In genomic region chr3:79766474-79767193, GRCh38 we compare ENCODE assay signal across 16 cellular contexts. TPM values are rescaled to one million over a fixed set of nuclear protein-coding genes. Genes with fewer than 3 reads are reported as not detected.
DNase-seq lines count a peak whose midpoint lies in the region; ATAC-seq and TF ChIP-seq lines count a peak whose summit lies in the region.
"Had no signal": no experiment of that assay in that cellular context is flagged by ENCODE, and none has a peak within 500 bp of the region (broad histone marks: within the 10 kb centered on the region; RNA-seq: fewer than 3 reads in every experiment).

No MANE protein-coding gene starts in this region.

- ATAC-seq in sciatic nerve, result no peak

- H3K4me3 ChIP-seq in choroid plexus epithelial cell (ENCODE audit: low read depth, low read length) (peak overlapping the region; percentile 62), skeletal muscle cell (ENCODE audit: low read depth, low read length) (peak overlapping the region; percentile 32)
- H3K4me3 ChIP-seq: right lobe of liver had no signal

- TF ChIP-seq CTCF in choroid plexus epithelial cell (conservative IDR thresholded peaks at IDR 0.05; ENCODE audit: low read depth, low read length), result no peak

- DNase-seq in NCI-H1417 (lab: John Stamatoyannopoulos, UW) (peak in 2 of 3 experiments; percentile 25 to 50), NCI-H1417 treated with DMSO at 0.1 percent for 48 hours (lab: John Stamatoyannopoulos, UW) (no peak), choroid plexus epithelial cell (ENCODE audit: low read depth) (peak; percentile 20), iris pigment epithelial cell (ENCODE audit: low read depth) (peak; percentile 15), skeletal muscle cell (ENCODE audit: low read depth) (no peak), HUDEP-2 (lab: John Stamatoyannopoulos, UW; ENCODE audit: unreplicated experiment in 76 of 76) (no peak), sciatic nerve (ENCODE audit: low spot score) (no peak), GM19240 (ENCODE audit: insufficient read length, low spot score) (no peak)
- DNase-seq: 8988T; activated CD4-positive, alpha-beta T cell treated with anti-CD3 and anti-CD28 coated beads, Interleukin-2, amount 50 U/mL, for 48 hours; activated gamma-delta T cell treated with Interleukin-2 at 50 U/mL for 16 hours; COR-L47; foreskin fibroblast; GOT3; NCI-H2029; right lobe of liver had no signal

- intact Hi-C loops in sciatic nerve (cut with DNase I), result no loop called here

RNA-seq across cellular contexts. Expression of gene ROBO1, which starts 1.2 kb away (rescaled TPM):
- 31.7 TPM for total RNA-seq in sciatic nerve

Comparison
In these comparisons a context has a peak if more than half of its experiments do, and no peak if none do; other contexts are left out.
1. DNase-seq: peak in NCI-H1417 (2 of 3), choroid plexus epithelial cell (single experiment) and iris pigment epithelial cell (single experiment); none in NCI-H1417 treated with DMSO at 0.1 percent for 48 hours (single experiment), skeletal muscle cell (single experiment), HUDEP-2 (0 of 76), sciatic nerve (single experiment) and GM19240 (single experiment).